In genomic region chr22:42033263-42034181, GRCh38 we compare ENCODE assay signal across 2 cellular contexts.
TF ChIP-seq lines count a peak whose summit lies in the region.

No MANE protein-coding gene starts in this region.

TF ChIP-seq in HEK293, 187 proteins besides CTCF, POLR2A, EP300 and RAD21:
- TF ChIP-seq TRIM28 (IDR thresholded peaks at IDR 0.05; ENCODE audit: borderline replicate concordance, low read length) (peak; percentile 68; the same call in 1 of the 2 replicates), HOXA7 (CRISPR knock-in tag; IDR thresholded peaks at IDR 0.05; ENCODE audit: borderline replicate concordance) (no peak), SETDB1 (IDR thresholded peaks at IDR 0.05; ENCODE audit: insufficient read length, low read length) (peak; percentile 71)

TF ChIP-seq in K562, 482 proteins besides CTCF, POLR2A, EP300 and RAD21:
- TF ChIP-seq HDAC8 (tag; IDR thresholded peaks at IDR 0.05) = no peak
- TF ChIP-seq CBX5 (IDR thresholded peaks at IDR 0.05; ENCODE audit: borderline replicate concordance, low read depth) = peak; percentile 47; the same call in 1 of the 2 replicates
- no peak for TF ChIP-seq ZNF212 (CRISPR knock-in tag; IDR thresholded peaks at IDR 0.05)
- TF ChIP-seq TRIM28 (IDR thresholded peaks at IDR 0.05) = peak; percentile 26; the same call in 1 of the 2 replicates
TF ChIP-seq in K562: peak in this region for 2.
